ENCODE assay signal across 9 cellular contexts in genomic region chr1:225962440-225962975, GRCh38. TPM values are rescaled to one million over a fixed set of nuclear protein-coding genes. Genes with fewer than 3 reads are reported as not detected.
DNase-seq lines count a peak whose midpoint lies in the region; ATAC-seq and TF ChIP-seq lines count a peak whose summit lies in the region.
"Had no signal": no experiment of that assay in that cellular context is flagged by ENCODE, and none has a peak within 500 bp of the region (broad histone marks: within the 10 kb centered on the region; RNA-seq: fewer than 3 reads in every experiment).

No MANE protein-coding gene starts in this region.

- H3K27me3 ChIP-seq in DND-41 (ENCODE audit: insufficient read depth, low read length, poor library complexity) (no peaks in the 10 kb centered on the region), PC-9 (ENCODE audit: insufficient read depth, low read depth) (no peaks in the 10 kb centered on the region)

- H2AFZ ChIP-seq in DND-41 (ENCODE audit: low read depth, low read length) (no peak overlapping the region), PC-9 (no peak overlapping the region)

- no peaks in the 10 kb centered on the region for H3K9me2 ChIP-seq in PC-9 (ENCODE audit: insufficient read depth)

- CTCF ChIA-PET in HEK293T (lab: Yijun Ruan, JAX), result interaction anchor here (0.6 to 1.8 kb wide), 18 partner anchors 8 to 494 kb away, joined by 3 to 16 read pairs (median 4); partner anchors contain the start of gene PARP1
- CTCF ChIA-PET in PC-9 (lab: Charles Lee), result no interaction called here

- no peaks in the 10 kb centered on the region for H4K20me1 ChIP-seq in DND-41 (ENCODE audit: insufficient read depth, low read length)
- H4K20me1 ChIP-seq in PC-9 (ENCODE audit: insufficient read depth), result no peaks in the 10 kb centered on the region

- POLR2A ChIA-PET in HEK293T (lab: Yijun Ruan, JAX), result interaction anchor here (0.7 to 2.1 kb wide), 2 partner anchors 39 to 185 kb away, joined by 3 to 9 read pairs; partner anchors contain the start of genes PYCR2 and SRP9
- POLR2A ChIA-PET in PC-9 (lab: Charles Lee; ENCODE audit: unreplicated experiment), result no interaction called here

- H3K4me3 ChIP-seq in DND-41 (ENCODE audit: low read depth in 1 of 2, low read length in 2 of 2) (no peak overlapping the region), PC-9 (no peak overlapping the region)

- ATAC-seq in DND-41 (ENCODE audit: insufficient read depth, low read depth), result peak; percentile 70

- no peaks in the 10 kb centered on the region for H3F3A ChIP-seq in PC-9 (ENCODE audit: insufficient read depth, low read depth)

- no peak overlapping the region for H3K9ac ChIP-seq in DND-41 (ENCODE audit: low read depth, low read length)

- H3K4me2 ChIP-seq in DND-41 (ENCODE audit: insufficient read depth, low read length) (no peak overlapping the region), PC-9 (no peak overlapping the region)

- no peaks in the 10 kb centered on the region for H3K79me2 ChIP-seq in DND-41 (ENCODE audit: insufficient read depth, low read length)
- no peaks in the 10 kb centered on the region for H3K79me2 ChIP-seq in PC-9 (ENCODE audit: low read depth)

- H3K4me1 ChIP-seq in DND-41 (ENCODE audit: insufficient read depth, low read length) (no peaks in the 10 kb centered on the region), PC-9 (replicated peaks; ENCODE audit: insufficient read depth) (no peaks in the 10 kb centered on the region)

- TF ChIP-seq CTCF in DND-41 (IDR thresholded peaks at IDR 0.05; ENCODE audit: borderline replicate concordance, extremely low read depth, low read length, poor library complexity, severe bottlenecking) (peak; percentile 65), PC-9 (conservative IDR thresholded peaks at IDR 0.05) (peak; percentile 42; the same call in 1 of the 2 replicates)

- no peaks in the 10 kb centered on the region for H3K9me3 ChIP-seq in DND-41 (ENCODE audit: insufficient read depth, low read length, severe bottlenecking)
- no peaks in the 10 kb centered on the region for H3K9me3 ChIP-seq in PC-9 (ENCODE audit: insufficient read depth, low read depth)

- H3K27ac ChIP-seq in DND-41 (ENCODE audit: low read length) (no peak overlapping the region), PC-9 (no peak overlapping the region)

- peak; percentile 37 for DNase-seq in DND-41
- DNase-seq in HEK293T (ENCODE audit: extremely low spot score), result peak; percentile 93
- DNase-seq in PC-9, result peak in 1 of 2 experiments; percentile 20
- peak; percentile 9 to 60 (median 42) for DNase-seq in activated naive CD4-positive, alpha-beta T cell (lab: John Stamatoyannopoulos, UW)
- peak; percentile 92 for DNase-seq in iPS-NIHi7 (ENCODE audit: extremely low spot score)
- DNase-seq in stimulated activated CD4-positive, alpha-beta T cell treated with anti-CD3 and anti-CD28 coated beads, TNF-alpha, amount 100 ng/mL, for 4 hours (ENCODE audit: low read depth in 3 of 3), result peak; percentile 18 to 41 (median 19)
- DNase-seq in NCI-H187 (lab: John Stamatoyannopoulos, UW), result no peak
- DNase-seq in DMS114 treated with DMSO at 0.1 percent for 48 hours (lab: John Stamatoyannopoulos, UW; ENCODE audit: unreplicated experiment), result no peak

- H3K36me3 ChIP-seq in DND-41 (ENCODE audit: insufficient read depth, low read length), result no peaks in the 10 kb centered on the region
- H3K36me3 ChIP-seq in PC-9 (ENCODE audit: low read depth), result no peaks in the 10 kb centered on the region

- intact Hi-C loops in PC-9 (cut with micrococcal nuclease; ENCODE audit: unreplicated experiment), result no loop called here

- no TSS peak for BruUV-seq in PC-9 (replicated peaks; lab: Mats Ljungman, UMichigan)

TF ChIP-seq in HEK293T, 16 proteins besides CTCF, POLR2A, EP300 and RAD21:
- no peak for TF ChIP-seq FOXK2 (IDR thresholded peaks at IDR 0.05)
- TF ChIP-seq FOXA1 (IDR thresholded peaks at IDR 0.05), result no peak
- no peak for TF ChIP-seq SUZ12 (IDR thresholded peaks at IDR 0.05)
- no peak for TF ChIP-seq ELF4 (IDR thresholded peaks at IDR 0.05)
- TF ChIP-seq L3MBTL2 (conservative IDR thresholded peaks at IDR 0.05), result no peak
- no peak for TF ChIP-seq BHLHE40 (IDR thresholded peaks at IDR 0.05; ENCODE audit: borderline replicate concordance)
- no peak for TF ChIP-seq NFRKB (IDR thresholded peaks at IDR 0.05)

RNA-seq across cellular contexts. Expression of gene LEFTY2, which starts 21.5 kb away (rescaled TPM):
- total RNA-seq in PC-9 (2021), result not detected in 2 replicates
- total RNA-seq: HT1080 had no signal

RNA-seq across cellular contexts. Expression of gene SDE2, which starts 36.6 kb away (rescaled TPM):
- 16.0 and 17.3 TPM in 2 replicates for total RNA-seq in PC-9 (2021)

RNA-seq across cellular contexts. Expression of gene PYCR2, which starts 38.5 kb away (rescaled TPM):
- total RNA-seq in PC-9 (2021), result 100 and 112 TPM in 2 replicates

Comparison
In these comparisons a context has a peak if more than half of its experiments do, and no peak if none do; other contexts are left out.
1. DNase-seq: peak in DND-41 (single experiment), HEK293T (single experiment), activated naive CD4-positive, alpha-beta T cell (4 of 4), iPS-NIHi7 (single experiment) and stimulated activated CD4-positive, alpha-beta T cell treated with anti-CD3 and anti-CD28 coated beads, TNF-alpha, amount 100 ng/mL, for 4 hours (3 of 3); none in NCI-H187 (0 of 2) and DMS114 treated with DMSO at 0.1 percent for 48 hours (single experiment).